ENCODE assay signal across 8 cellular contexts in the genomic region with DNA sequence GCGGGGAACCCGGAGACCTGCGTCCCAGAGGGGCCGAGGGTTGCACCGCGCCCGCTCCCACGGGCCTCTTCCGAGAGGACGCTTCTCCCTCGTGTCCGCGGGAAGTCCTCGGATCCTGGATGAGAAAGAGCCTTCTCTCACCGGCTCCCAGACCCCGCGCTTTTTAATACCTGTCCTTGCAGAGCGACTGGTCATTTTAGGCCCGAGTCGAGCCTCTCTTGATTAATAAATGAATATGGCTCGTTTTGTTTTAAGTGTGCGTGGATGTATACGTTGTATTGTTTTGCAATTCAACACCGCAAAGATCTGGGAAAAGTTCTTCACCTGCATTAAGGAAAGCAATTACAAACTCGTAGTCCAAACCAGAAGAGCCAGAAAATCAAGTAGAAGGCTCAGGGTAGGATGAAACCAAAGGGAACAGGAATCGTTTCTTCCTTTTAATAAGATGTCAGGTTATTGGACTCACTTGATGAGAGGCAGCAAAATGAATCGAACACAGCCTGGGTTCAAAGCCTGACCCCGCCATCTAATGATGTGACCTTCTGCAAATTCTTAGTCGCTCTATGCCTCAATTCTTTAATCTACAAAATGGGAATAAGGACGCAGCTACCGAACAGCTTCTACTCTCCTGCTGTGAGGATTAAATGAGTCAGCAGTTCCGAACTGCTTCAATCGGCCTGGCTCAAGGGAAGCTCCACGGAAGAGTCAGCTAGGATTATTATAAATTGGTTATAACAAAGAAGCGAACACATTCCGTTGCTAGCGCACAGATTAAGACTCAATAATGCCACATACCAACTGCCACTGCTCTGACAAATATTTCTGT.
DNase-seq lines count a peak whose midpoint lies in the region; ATAC-seq, FAIRE-seq and TF ChIP-seq lines count a peak whose summit lies in the region.

No MANE protein-coding gene starts in this region.

- H3K9me3 ChIP-seq in H9 (ENCODE audit: control insufficient read depth, low read depth, low read length) (no peaks in the 10 kb centered on the region), T-helper 17 cell (ENCODE audit: control insufficient read depth, low read length, poor library complexity, severe bottlenecking) (no peaks in the 10 kb centered on the region)

- H3K27me3 Mint-ChIP-seq in H9 (ENCODE audit: low read depth) (peaks cover 47% of the 10 kb centered on the region), T-helper 17 cell (peaks cover 59% of the 10 kb centered on the region)

- no peak overlapping the region for H2BK15ac ChIP-seq in H9 (ENCODE audit: low read depth, low read length)

- H3K56ac ChIP-seq in H9 (ENCODE audit: insufficient read length, low read depth, low read length): no peak overlapping the region

- H3K4me3 ChIP-seq in fibroblast of mammary gland (ENCODE audit: control insufficient read depth, low read depth, low read length): peak overlapping the region; percentile 54

- no peaks in the 10 kb centered on the region for H3K4me1 ChIP-seq in H9 (ENCODE audit: insufficient read depth, low read length)

- H3K4me1 Mint-ChIP-seq in H9 (peaks cover 29 to 44% of the 10 kb centered on the region in 2 experiments), T-helper 17 cell (no peaks in the 10 kb centered on the region)

- no peak overlapping the region for H2BK120ac ChIP-seq in H9 (ENCODE audit: low read depth, low read length, poor library complexity, severe bottlenecking)

- no peak overlapping the region for H4K91ac ChIP-seq in H9 (ENCODE audit: insufficient read length, low read depth, low read length)

- H3K23me2 ChIP-seq in H9 (ENCODE audit: insufficient read length, low read depth, low read length, poor library complexity, severe bottlenecking): peaks cover 20% of the 10 kb centered on the region

- H3K4me3 Mint-ChIP-seq in H9 (peak overlapping the region; percentile 70 to 85), T-helper 17 cell (peak overlapping the region; percentile 81)

- H4K8ac ChIP-seq in H9 (replicated peaks; ENCODE audit: insufficient read length, low read depth, low read length): no peak overlapping the region

- FAIRE-seq in urothelium cell line (lab: Jason Lieb, UNC): no peak

- no CpG with 5 or more reads among the region's 37 CpGs for WGBS in H9 (ENCODE audit: extremely low coverage, insufficient read length, low lambda C conversion rate)

- H3K14ac ChIP-seq in H9 (ENCODE audit: insufficient read depth, low read length): no peak overlapping the region

- peak overlapping the region; percentile 65 for H3K4me2 ChIP-seq in H9 (ENCODE audit: insufficient read depth, insufficient read length, low read length)

- H3K18ac ChIP-seq in H9 (ENCODE audit: insufficient read length, low read depth, low read length): no peak overlapping the region

- H3K79me2 ChIP-seq in H9 (ENCODE audit: insufficient read depth, low read length): no peaks in the 10 kb centered on the region

- H2BK5ac ChIP-seq in H9 (ENCODE audit: insufficient read length, low read length): no peak overlapping the region

- TF ChIP-seq CTCF in H9 (conservative IDR thresholded peaks at IDR 0.05) (no peak), fibroblast of mammary gland (conservative IDR thresholded peaks at IDR 0.05; ENCODE audit: control insufficient read depth, insufficient read depth, low read depth, low read length) (no peak)

- H2BK20ac ChIP-seq in H9 (ENCODE audit: low read depth, low read length, poor library complexity, severe bottlenecking): no peak overlapping the region

- DNase-seq in H9 (peak; percentile 30), T-helper 17 cell (no peak), fibroblast of mammary gland (ENCODE audit: low read depth) (no peak), retina (peak; percentile 42), T1000 (lab: John Stamatoyannopoulos, UW) (no peak), activated gamma-delta T cell treated with Interleukin-2 at 50 U/mL for 16 hours (no peak), SHP77 treated with DMSO at 0.1 percent for 48 hours (lab: John Stamatoyannopoulos, UW) (no peak), urothelium cell line (ENCODE audit: low spot score) (no peak)

- peaks cover 5 to 6% of the 10 kb centered on the region in 2 experiments; a peak in 4 of 5 replicates for H3K9me3 Mint-ChIP-seq in H9

- H3K36me3 Mint-ChIP-seq in H9 (ENCODE audit: insufficient read depth in 1 of 3, low read depth in 3 of 3) (peaks cover 5 to 8% (median 6%) of the 10 kb centered on the region in 3 experiments; a peak in 5 of 7 replicates), T-helper 17 cell (ENCODE audit: low read depth) (no peaks in the 10 kb centered on the region)

- no peak overlapping the region for H3K27ac ChIP-seq in H9 (ENCODE audit: insufficient read length, low read depth, low read length)

- no peak overlapping the region for H2AK5ac ChIP-seq in H9 (ENCODE audit: insufficient read length, low read length)

- H3K27ac Mint-ChIP-seq in H9 (no peak overlapping the region), T-helper 17 cell (no peak overlapping the region)

- no peak overlapping the region for H3T11ph ChIP-seq in H9 (ENCODE audit: low read length)

- H2BK12ac ChIP-seq in H9 (ENCODE audit: insufficient read length, low read depth, low read length): no peak overlapping the region

- no peaks in the 10 kb centered on the region for H3K79me1 ChIP-seq in H9 (ENCODE audit: insufficient read depth, low read depth, low read length, poor library complexity, severe bottlenecking)

- no peak overlapping the region for H3K4ac ChIP-seq in H9 (ENCODE audit: low read depth, low read length)

- H4K5ac ChIP-seq in H9 (ENCODE audit: insufficient read length, low read depth, low read length): no peak overlapping the region

- H3K23ac ChIP-seq in H9 (ENCODE audit: insufficient read length, low read depth, low read length): no peak overlapping the region

- H3K9ac ChIP-seq in H9 (ENCODE audit: extremely low read depth, insufficient read length, low read length): no peak overlapping the region

- no peak overlapping the region for H2AFZ ChIP-seq in H9 (ENCODE audit: low read length)

- ATAC-seq in T-helper 17 cell: no peak

- H3K27me3 ChIP-seq in H9 (ENCODE audit: insufficient read depth, low read length): peaks cover 2% of the 10 kb centered on the region; the same call in 1 of the 2 replicates

- no peaks in the 10 kb centered on the region for H4K20me1 ChIP-seq in H9 (ENCODE audit: control insufficient read depth, insufficient read depth, insufficient read length)

Comparison
In these comparisons a context has a peak if more than half of its experiments do, and no peak if none do; other contexts are left out.
1. DNase-seq: peak in H9 (single experiment) and retina (single experiment); none in T-helper 17 cell (0 of 3), fibroblast of mammary gland (single experiment), T1000 (single experiment), activated gamma-delta T cell treated with Interleukin-2 at 50 U/mL for 16 hours (single experiment), SHP77 treated with DMSO at 0.1 percent for 48 hours (single experiment) and urothelium cell line (single experiment).